In the genomic region with DNA sequence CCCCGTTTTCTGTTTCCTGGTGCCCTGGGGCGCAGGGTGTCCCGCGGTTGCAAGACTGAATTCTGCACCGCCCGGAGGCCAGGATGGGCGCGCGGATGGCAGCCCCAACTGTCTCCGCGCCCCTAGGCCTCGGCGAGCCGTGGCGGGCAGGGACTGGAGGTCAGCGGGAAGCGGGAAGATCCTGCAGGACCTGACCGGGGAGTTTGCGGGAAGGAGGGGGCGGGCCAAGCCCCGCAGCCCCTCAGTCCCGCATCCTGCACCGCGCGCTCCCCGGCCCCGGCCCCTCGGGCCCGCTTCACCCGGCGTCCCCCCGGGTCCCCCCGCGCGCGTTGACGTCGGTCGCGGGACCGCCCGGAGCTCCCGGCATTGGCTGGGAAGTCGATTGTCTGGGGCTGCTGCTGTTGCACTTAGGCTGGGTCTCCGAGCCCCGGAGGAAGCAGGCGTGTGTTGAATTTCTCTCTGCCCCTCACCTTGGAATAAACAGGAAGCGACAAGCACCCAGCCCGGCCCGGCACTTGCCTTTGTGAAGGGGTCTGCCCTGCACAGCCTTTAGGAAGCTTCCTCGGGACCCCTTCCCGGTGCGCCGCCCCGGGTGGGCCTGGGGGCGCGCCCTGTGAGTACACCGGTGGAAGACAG, we compare ENCODE assay signal across 1 cellular context.
TF ChIP-seq lines count a peak whose summit lies in the region.

LDLRAD4 (plus strand) TSS at position 385 of the 636 bp plus-strand sequence.

TF ChIP-seq in HEK293, 187 proteins besides CTCF, POLR2A, EP300 and RAD21 (continued from another document):
- TF ChIP-seq, protein P1, sequence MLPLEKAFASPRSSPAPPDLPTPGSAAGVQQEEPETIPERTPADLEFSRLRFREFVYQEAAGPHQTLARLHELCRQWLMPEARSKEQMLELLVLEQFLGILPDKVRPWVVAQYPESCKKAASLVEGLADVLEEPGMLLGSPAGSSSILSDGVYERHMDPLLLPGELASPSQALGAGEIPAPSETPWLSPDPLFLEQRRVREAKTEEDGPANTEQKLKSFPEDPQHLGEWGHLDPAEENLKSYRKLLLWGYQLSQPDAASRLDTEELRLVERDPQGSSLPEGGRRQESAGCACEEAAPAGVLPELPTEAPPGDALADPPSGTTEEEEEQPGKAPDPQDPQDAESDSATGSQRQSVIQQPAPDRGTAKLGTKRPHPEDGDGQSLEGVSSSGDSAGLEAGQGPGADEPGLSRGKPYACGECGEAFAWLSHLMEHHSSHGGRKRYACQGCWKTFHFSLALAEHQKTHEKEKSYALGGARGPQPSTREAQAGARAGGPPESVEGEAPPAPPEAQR (tag by site-specific recombination; IDR thresholded peaks at IDR 0.05), result no peak
- TF ChIP-seq ZNF311 (tag by site-specific recombination; IDR thresholded peaks at IDR 0.05; ENCODE audit: borderline replicate concordance) (no peak), ZBTB20 (tag by site-specific recombination; IDR thresholded peaks at IDR 0.05) (peak; percentile 80), SP2 (tag by site-specific recombination; IDR thresholded peaks at IDR 0.05) (peak; percentile 22; the same call in 1 of the 2 replicates), ZNF610 (tag by site-specific recombination; IDR thresholded peaks at IDR 0.05; ENCODE audit: borderline replicate concordance) (no peak), ZNF169 (tag by site-specific recombination; IDR thresholded peaks at IDR 0.05) (no peak), ZNF837 (tag by site-specific recombination; IDR thresholded peaks at IDR 0.05) (no peak), ZBTB44 (tag by site-specific recombination; IDR thresholded peaks at IDR 0.05) (no peak), ZNF174 (tag by site-specific recombination; IDR thresholded peaks at IDR 0.05) (no peak), ZNF114 (tag by site-specific recombination; IDR thresholded peaks at IDR 0.05) (no peak), KLF9 (tag by site-specific recombination; IDR thresholded peaks at IDR 0.05; ENCODE audit: low read depth) (peak; percentile 45; the same call in 1 of the 2 replicates), ZNF416 (tag by site-specific recombination; IDR thresholded peaks at IDR 0.05) (no peak), ZNF571 (tag by site-specific recombination; IDR thresholded peaks at IDR 0.05) (no peak), ZNF768 (tag by site-specific recombination; IDR thresholded peaks at IDR 0.05) (no peak), IKZF3 (tag by site-specific recombination; IDR thresholded peaks at IDR 0.05) (no peak), ZNF223 (tag by site-specific recombination; IDR thresholded peaks at IDR 0.05) (no peak), ZNF239 (tag by site-specific recombination; IDR thresholded peaks at IDR 0.05) (no peak), ZNF843 (tag by site-specific recombination; IDR thresholded peaks at IDR 0.05) (no peak), ZNF404 (tag by site-specific recombination; IDR thresholded peaks at IDR 0.05) (no peak), ZFP37 (tag by site-specific recombination; IDR thresholded peaks at IDR 0.05) (0 out of 2 replicates have a peak, but pooled peaks have one; percentile 12), ZNF777 (tag by site-specific recombination; IDR thresholded peaks at IDR 0.05; ENCODE audit: borderline replicate concordance) (peak; percentile 4; the same call in 1 of the 2 replicates), ZXDB (tag by site-specific recombination; IDR thresholded peaks at IDR 0.05) (peak; percentile 37; the same call in 1 of the 2 replicates), ZNF791 (tag by site-specific recombination; IDR thresholded peaks at IDR 0.05) (no peak), YY2 (tag by site-specific recombination; IDR thresholded peaks at IDR 0.05) (0 out of 2 replicates have a peak, but pooled peaks have one; percentile 39), ZEB2 (tag by site-specific recombination; IDR thresholded peaks at IDR 0.05) (peak; percentile 10; the same call in 1 of the 2 replicates), ZNF302 (tag by site-specific recombination; IDR thresholded peaks at IDR 0.05; ENCODE audit: low read depth) (no peak), ZNF544 (tag by site-specific recombination; IDR thresholded peaks at IDR 0.05) (no peak), ZNF274 (IDR thresholded peaks at IDR 0.05; ENCODE audit: low read length) (no peak), ZNF274 (tag by site-specific recombination; IDR thresholded peaks at IDR 0.05; ENCODE audit: borderline replicate concordance) (no peak), OSR2 (tag by site-specific recombination; IDR thresholded peaks at IDR 0.05) (no peak), ZNF335 (tag by site-specific recombination; conservative IDR thresholded peaks at IDR 0.05) (peak; percentile 75), ZBTB10 (tag by site-specific recombination; IDR thresholded peaks at IDR 0.05) (peak; percentile 59; the same call in 1 of the 2 replicates), ZBTB8A (tag by site-specific recombination; IDR thresholded peaks at IDR 0.05) (peak; percentile 57; the same call in 1 of the 2 replicates), ZNF48 (tag by site-specific recombination; IDR thresholded peaks at IDR 0.05) (no peak)
- TF ChIP-seq, protein P2, sequence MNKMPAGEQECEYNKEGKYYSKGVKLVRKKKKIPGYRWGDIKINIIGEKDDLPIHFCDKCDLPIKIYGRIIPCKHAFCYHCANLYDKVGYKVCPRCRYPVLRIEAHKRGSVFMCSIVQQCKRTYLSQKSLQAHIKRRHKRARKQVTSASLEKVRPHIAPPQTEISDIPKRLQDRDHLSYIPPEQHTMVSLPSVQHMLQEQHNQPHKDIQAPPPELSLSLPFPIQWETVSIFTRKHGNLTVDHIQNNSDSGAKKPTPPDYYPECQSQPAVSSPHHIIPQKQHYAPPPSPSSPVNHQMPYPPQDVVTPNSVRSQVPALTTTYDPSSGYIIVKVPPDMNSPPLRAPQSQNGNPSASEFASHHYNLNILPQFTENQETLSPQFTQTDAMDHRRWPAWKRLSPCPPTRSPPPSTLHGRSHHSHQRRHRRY (tag by site-specific recombination; IDR thresholded peaks at IDR 0.05), result no peak
- TF ChIP-seq, protein P3, sequence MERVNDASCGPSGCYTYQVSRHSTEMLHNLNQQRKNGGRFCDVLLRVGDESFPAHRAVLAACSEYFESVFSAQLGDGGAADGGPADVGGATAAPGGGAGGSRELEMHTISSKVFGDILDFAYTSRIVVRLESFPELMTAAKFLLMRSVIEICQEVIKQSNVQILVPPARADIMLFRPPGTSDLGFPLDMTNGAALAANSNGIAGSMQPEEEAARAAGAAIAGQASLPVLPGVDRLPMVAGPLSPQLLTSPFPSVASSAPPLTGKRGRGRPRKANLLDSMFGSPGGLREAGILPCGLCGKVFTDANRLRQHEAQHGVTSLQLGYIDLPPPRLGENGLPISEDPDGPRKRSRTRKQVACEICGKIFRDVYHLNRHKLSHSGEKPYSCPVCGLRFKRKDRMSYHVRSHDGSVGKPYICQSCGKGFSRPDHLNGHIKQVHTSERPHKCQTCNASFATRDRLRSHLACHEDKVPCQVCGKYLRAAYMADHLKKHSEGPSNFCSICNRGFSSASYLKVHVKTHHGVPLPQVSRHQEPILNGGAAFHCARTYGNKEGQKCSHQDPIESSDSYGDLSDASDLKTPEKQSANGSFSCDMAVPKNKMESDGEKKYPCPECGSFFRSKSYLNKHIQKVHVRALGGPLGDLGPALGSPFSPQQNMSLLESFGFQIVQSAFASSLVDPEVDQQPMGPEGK (tag by site-specific recombination; IDR thresholded peaks at IDR 0.05), result peak; percentile 54; the same call in 1 of the 2 replicates
- TF ChIP-seq, protein P4, sequence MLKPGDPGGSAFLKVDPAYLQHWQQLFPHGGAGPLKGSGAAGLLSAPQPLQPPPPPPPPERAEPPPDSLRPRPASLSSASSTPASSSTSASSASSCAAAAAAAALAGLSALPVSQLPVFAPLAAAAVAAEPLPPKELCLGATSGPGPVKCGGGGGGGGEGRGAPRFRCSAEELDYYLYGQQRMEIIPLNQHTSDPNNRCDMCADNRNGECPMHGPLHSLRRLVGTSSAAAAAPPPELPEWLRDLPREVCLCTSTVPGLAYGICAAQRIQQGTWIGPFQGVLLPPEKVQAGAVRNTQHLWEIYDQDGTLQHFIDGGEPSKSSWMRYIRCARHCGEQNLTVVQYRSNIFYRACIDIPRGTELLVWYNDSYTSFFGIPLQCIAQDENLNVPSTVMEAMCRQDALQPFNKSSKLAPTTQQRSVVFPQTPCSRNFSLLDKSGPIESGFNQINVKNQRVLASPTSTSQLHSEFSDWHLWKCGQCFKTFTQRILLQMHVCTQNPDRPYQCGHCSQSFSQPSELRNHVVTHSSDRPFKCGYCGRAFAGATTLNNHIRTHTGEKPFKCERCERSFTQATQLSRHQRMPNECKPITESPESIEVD (tag by site-specific recombination; IDR thresholded peaks at IDR 0.05), result no peak
- TF ChIP-seq, protein P5, sequence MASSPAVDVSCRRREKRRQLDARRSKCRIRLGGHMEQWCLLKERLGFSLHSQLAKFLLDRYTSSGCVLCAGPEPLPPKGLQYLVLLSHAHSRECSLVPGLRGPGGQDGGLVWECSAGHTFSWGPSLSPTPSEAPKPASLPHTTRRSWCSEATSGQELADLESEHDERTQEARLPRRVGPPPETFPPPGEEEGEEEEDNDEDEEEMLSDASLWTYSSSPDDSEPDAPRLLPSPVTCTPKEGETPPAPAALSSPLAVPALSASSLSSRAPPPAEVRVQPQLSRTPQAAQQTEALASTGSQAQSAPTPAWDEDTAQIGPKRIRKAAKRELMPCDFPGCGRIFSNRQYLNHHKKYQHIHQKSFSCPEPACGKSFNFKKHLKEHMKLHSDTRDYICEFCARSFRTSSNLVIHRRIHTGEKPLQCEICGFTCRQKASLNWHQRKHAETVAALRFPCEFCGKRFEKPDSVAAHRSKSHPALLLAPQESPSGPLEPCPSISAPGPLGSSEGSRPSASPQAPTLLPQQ (tag by site-specific recombination; IDR thresholded peaks at IDR 0.05), result 0 out of 2 replicates have a peak, but pooled peaks have one; percentile 39
